8 cellular contexts compared by ENCODE assay signal in genomic region chr9:93450817-93451761, GRCh38. TPM values are rescaled to one million over a fixed set of nuclear protein-coding genes. Genes with fewer than 3 reads are reported as not detected.
DNase-seq lines count a peak whose midpoint lies in the region; ATAC-seq and TF ChIP-seq lines count a peak whose summit lies in the region.

Gene FAM120A, plus strand, starts transcription at chr9:93451685. Its CDS starts 231 bp downstream, at chr9:93451916.

- peak; percentile 41 for ATAC-seq in GM21526 (IDR thresholded peaks at IDR 0.05; ENCODE audit: low FRiP score, unreplicated experiment)
- peak; percentile 71 to 72 for ATAC-seq in naive thymus-derived CD8-positive, alpha-beta T cell

- H3K4me1 Mint-ChIP-seq in activated T-helper 2 cell treated with anti-CD3 and anti-CD28 coated beads, Interferon-gamma antibody, Interleukin-2, Interleukin-4, amounts not matched to agents 10 μg/mL and 5 μg/mL and 100 μg/mL, durations not matched to agents 14 hours and 24 hours and 36 hours (ENCODE audit: low read depth): peaks cover 32% of the 10 kb centered on the region
- peaks cover 19 to 55% (median 46%) of the 10 kb centered on the region in 4 donors for H3K4me1 Mint-ChIP-seq in naive thymus-derived CD8-positive, alpha-beta T cell

- peak within 1 kb of the TSS; percentile 84 for H3K4me3 ChIP-seq in fibroblast of mammary gland (ENCODE audit: control insufficient read depth, low read depth, low read length)

- intact Hi-C loops in activated T-helper 2 cell treated with anti-CD3 and anti-CD28 coated beads, Interferon-gamma antibody, Interleukin-2, Interleukin-4, amounts not matched to agents 10 μg/mL and 5 μg/mL and 100 μg/mL, durations not matched to agents 14 hours and 24 hours and 36 hours (cut with micrococcal nuclease): loop anchor here (2.0 to 5.0 kb wide), 4 partner anchors 294 to 716 kb away; no protein-coding TSS in a partner anchor

- H3K9me3 Mint-ChIP-seq in activated T-helper 2 cell treated with anti-CD3 and anti-CD28 coated beads, Interferon-gamma antibody, Interleukin-2, Interleukin-4, amounts not matched to agents 10 μg/mL and 5 μg/mL and 100 μg/mL, durations not matched to agents 14 hours and 24 hours and 36 hours: no peaks in the 10 kb centered on the region
- H3K9me3 Mint-ChIP-seq in naive thymus-derived CD8-positive, alpha-beta T cell: no peaks in the 10 kb centered on the region

- peak; percentile 12 for DNase-seq in DMS 273 treated with DMSO at 0.1 percent for 48 hours (lab: John Stamatoyannopoulos, UW)
- DNase-seq in HuH-7.5 (ENCODE audit: low spot score): peak; percentile 60
- DNase-seq in RKO (ENCODE audit: low spot score): peak; percentile 83
- peak; percentile 71 for DNase-seq in activated T-helper 2 cell treated with anti-CD3 and anti-CD28 coated beads, Interferon-gamma antibody, Interleukin-2, Interleukin-4, amounts not matched to agents 10 μg/mL and 5 μg/mL and 100 μg/mL, durations not matched to agents 14 hours and 24 hours and 36 hours (ENCODE audit: low spot score)
- DNase-seq in fibroblast of mammary gland (ENCODE audit: low read depth): peak; percentile 54
- DNase-seq in naive thymus-derived CD8-positive, alpha-beta T cell: peak; percentile 63 to 86 (median 70)
- peak; percentile 74 for DNase-seq in stimulated activated naive CD4-positive, alpha-beta T cell treated with Interleukin-2 at 50 U/mL for 16 hours (lab: John Stamatoyannopoulos, UW)

- H3K4me3 Mint-ChIP-seq in activated T-helper 2 cell treated with anti-CD3 and anti-CD28 coated beads, Interferon-gamma antibody, Interleukin-2, Interleukin-4, amounts not matched to agents 10 μg/mL and 5 μg/mL and 100 μg/mL, durations not matched to agents 14 hours and 24 hours and 36 hours (ENCODE audit: low read depth): peak within 1 kb of the TSS; percentile 92
- H3K4me3 Mint-ChIP-seq in naive thymus-derived CD8-positive, alpha-beta T cell: peak within 1 kb of the TSS; percentile 91 to 100 (median 96)

- POLR2A ChIA-PET in naive thymus-derived CD8-positive, alpha-beta T cell (lab: Charles Lee): interaction anchor here (0.6 to 2.8 kb wide), 8 partner anchors 9 to 789 kb away, joined by 3 to 15 read pairs (median 4); no protein-coding TSS in a partner anchor

- H3K27me3 Mint-ChIP-seq in activated T-helper 2 cell treated with anti-CD3 and anti-CD28 coated beads, Interferon-gamma antibody, Interleukin-2, Interleukin-4, amounts not matched to agents 10 μg/mL and 5 μg/mL and 100 μg/mL, durations not matched to agents 14 hours and 24 hours and 36 hours (ENCODE audit: low read depth): no peaks in the 10 kb centered on the region
- no peaks in the 10 kb centered on the region for H3K27me3 Mint-ChIP-seq in naive thymus-derived CD8-positive, alpha-beta T cell

- no peak for TF ChIP-seq CTCF in fibroblast of mammary gland (conservative IDR thresholded peaks at IDR 0.05; ENCODE audit: control insufficient read depth, insufficient read depth, low read depth, low read length)

- peak within 1 kb of the TSS; percentile 93 for H3K27ac Mint-ChIP-seq in activated T-helper 2 cell treated with anti-CD3 and anti-CD28 coated beads, Interferon-gamma antibody, Interleukin-2, Interleukin-4, amounts not matched to agents 10 μg/mL and 5 μg/mL and 100 μg/mL, durations not matched to agents 14 hours and 24 hours and 36 hours
- peak within 1 kb of the TSS; percentile 90 to 99 (median 96) for H3K27ac Mint-ChIP-seq in naive thymus-derived CD8-positive, alpha-beta T cell

- peaks cover 76% of the 10 kb centered on the region for H3K36me3 Mint-ChIP-seq in activated T-helper 2 cell treated with anti-CD3 and anti-CD28 coated beads, Interferon-gamma antibody, Interleukin-2, Interleukin-4, amounts not matched to agents 10 μg/mL and 5 μg/mL and 100 μg/mL, durations not matched to agents 14 hours and 24 hours and 36 hours (ENCODE audit: low read depth)
- peaks cover 0 to 36% (median 10%) of the 10 kb centered on the region in 3 donors for H3K36me3 Mint-ChIP-seq in naive thymus-derived CD8-positive, alpha-beta T cell

RNA-seq across cellular contexts. Expression of gene FAM120A, which starts in this region (rescaled TPM):
- 163 and 166 TPM in 2 replicates for total RNA-seq in activated T-helper 2 cell treated with anti-CD3 and anti-CD28 coated beads, Interferon-gamma antibody, Interleukin-2, Interleukin-4, amounts not matched to agents 10 μg/mL and 5 μg/mL and 100 μg/mL, durations not matched to agents 14 hours and 24 hours and 36 hours
- 10 to 100 TPM; 82.2 to 85.4 TPM for total RNA-seq in naive thymus-derived CD8-positive, alpha-beta T cell
- 10 to 100 TPM in 1 of 3 donors, 1 to 10 TPM in 2; 7.8 to 10.7 (median 10.0) TPM for polyA plus RNA-seq in naive thymus-derived CD8-positive, alpha-beta T cell

Comparison
In these comparisons a context has a peak if more than half of its experiments do, and no peak if none do; other contexts are left out.
1. Peak in every context shown above with its lines: DNase-seq, ATAC-seq and H3K4me3 ChIP-seq.
2. DNase-seq: peak in every context shown above with its lines; median percentile 83 in RKO; 74 in stimulated activated naive CD4-positive, alpha-beta T cell treated with Interleukin-2 at 50 U/mL for 16 hours; 71 in activated T-helper 2 cell treated with anti-CD3 and anti-CD28 coated beads, Interferon-gamma antibody, Interleukin-2, Interleukin-4, amounts not matched to agents 10 μg/mL and 5 μg/mL and 100 μg/mL, durations not matched to agents 14 hours and 24 hours and 36 hours; 70 in naive thymus-derived CD8-positive, alpha-beta T cell; 60 in HuH-7.5; 54 in fibroblast of mammary gland; 12 in DMS 273 treated with DMSO at 0.1 percent for 48 hours.